2 cellular contexts compared by ENCODE assay signal in the genomic region with DNA sequence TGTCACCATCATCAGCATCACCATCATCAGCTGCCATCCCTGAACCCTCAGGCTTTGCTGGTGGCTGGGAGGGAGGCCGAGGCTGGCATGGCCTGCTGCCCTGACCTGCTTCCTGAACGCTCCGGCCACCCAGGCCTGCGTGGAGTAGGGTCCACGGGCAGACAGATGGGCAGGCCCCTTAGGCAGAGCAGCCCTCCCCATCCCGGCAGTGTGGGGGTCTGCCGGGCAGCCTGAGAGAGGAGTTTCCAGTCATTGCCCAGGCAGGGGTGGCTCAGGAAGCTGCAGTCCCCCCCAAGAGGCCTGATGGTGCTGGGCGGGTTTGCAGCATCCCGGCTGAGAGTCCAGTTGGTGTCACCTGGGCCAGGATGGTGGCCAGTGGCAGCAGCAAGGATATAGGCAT.
TF ChIP-seq lines count a peak whose summit lies in the region.

No MANE protein-coding gene starts in this region.

TF ChIP-seq in liver, 16 proteins besides CTCF, POLR2A, EP300 and RAD21:
- no peak for TF ChIP-seq SP1 (IDR thresholded peaks at IDR 0.05)

TF ChIP-seq in HepG2, 621 proteins besides CTCF, POLR2A, EP300 and RAD21:
- TF ChIP-seq PPARG (CRISPR knock-in tag; conservative IDR thresholded peaks at IDR 0.05): no peak
